Comparison of ENCODE assay signal across 8 cellular contexts in the genomic region with DNA sequence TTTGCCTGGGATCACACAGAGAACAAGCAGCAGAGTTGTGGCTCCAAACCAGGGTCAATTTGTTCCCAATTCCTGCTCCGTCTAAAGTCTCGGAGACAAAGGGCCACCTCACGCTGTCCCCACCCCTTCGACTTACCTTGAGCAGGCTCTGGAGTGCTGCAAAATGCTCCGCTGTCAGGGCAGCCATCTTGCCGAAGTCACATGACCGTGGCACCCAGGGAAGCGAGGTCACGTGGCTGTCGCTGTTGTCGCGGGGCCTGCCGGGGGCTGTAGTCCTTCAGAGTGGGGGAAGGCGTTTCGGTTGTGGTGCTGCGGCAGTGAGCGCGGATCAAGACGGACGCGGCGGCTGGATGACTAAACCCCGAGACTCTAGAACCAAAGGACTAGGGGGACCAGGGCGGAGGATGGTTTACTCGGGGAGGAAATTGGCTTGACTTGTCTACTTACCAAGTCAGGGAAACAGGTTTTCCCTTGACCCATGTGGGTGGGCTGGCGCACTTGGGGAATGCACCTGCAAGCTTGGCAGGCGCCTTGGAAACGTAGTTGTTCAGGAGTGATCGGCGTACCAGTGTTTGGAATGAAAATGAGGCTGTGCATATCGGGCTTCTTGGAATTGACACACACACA. TPM values are rescaled to one million over a fixed set of nuclear protein-coding genes. Genes with fewer than 3 reads are reported as not detected.
DNase-seq lines count a peak whose midpoint lies in the region; ATAC-seq and TF ChIP-seq lines count a peak whose summit lies in the region.

A gene (minus strand): TSS at position 199 of the 627 bp plus-strand sequence. CDS start 12 bp downstream, at position 187.

- TF ChIP-seq CTCF in choroid plexus epithelial cell (conservative IDR thresholded peaks at IDR 0.05; ENCODE audit: low read depth, low read length) (no peak), kidney epithelial cell (IDR thresholded peaks at IDR 0.05; ENCODE audit: insufficient read depth, low read length, poor library complexity, severe bottlenecking) (no peak)

- no peaks in the 10 kb centered on the region for H3K27me3 ChIP-seq in kidney epithelial cell (ENCODE audit: control insufficient read depth, insufficient read depth, low read length)

- peak; percentile 73 for TF ChIP-seq POLR2A in GM19193 (IDR thresholded peaks at IDR 0.05; ENCODE audit: extremely low read depth, insufficient read depth, insufficient read length)

- peak within 1 kb of the TSS; percentile 83 for H3K4me3 Mint-ChIP-seq in activated CD4-positive, alpha-beta T cell treated with anti-CD3 and anti-CD28 coated beads for 36 hours

- peak; percentile 99 for ATAC-seq in HG03439 (IDR thresholded peaks at IDR 0.05; ENCODE audit: unreplicated experiment)
- ATAC-seq in activated CD4-positive, alpha-beta T cell treated with anti-CD3 and anti-CD28 coated beads for 36 hours = peak; percentile 99

- DNase-seq in AML-193 (lab: John Stamatoyannopoulos, UW) (peak; percentile 91 to 92), NCI-H510A treated with DMSO at 0.1 percent for 48 hours (lab: John Stamatoyannopoulos, UW) (peak; percentile 57), choroid plexus epithelial cell (ENCODE audit: low read depth) (peak; percentile 95), kidney epithelial cell (ENCODE audit: low read depth) (peak; percentile 86)
- DNase-seq in activated CD4-positive, alpha-beta T cell treated with anti-CD3 and anti-CD28 coated beads for 36 hours = peak; percentile 98
- DNase-seq in stimulated activated CD4-positive, alpha-beta T cell treated with anti-CD3 and anti-CD28 coated beads, Interleukin-15, amount 100 ng/mL, for 48 hours (ENCODE audit: low read depth in 2 of 2) = peak; percentile 94 to 95

- H3K4me3 ChIP-seq in choroid plexus epithelial cell (ENCODE audit: low read depth, low read length) (peak within 1 kb of the TSS; percentile 83), kidney epithelial cell (ENCODE audit: low read depth, low read length) (peak within 1 kb of the TSS; percentile 91)

- no peaks in the 10 kb centered on the region for H3K27me3 Mint-ChIP-seq in activated CD4-positive, alpha-beta T cell treated with anti-CD3 and anti-CD28 coated beads for 36 hours

- POLR2A ChIA-PET in activated CD4-positive, alpha-beta T cell treated with anti-CD3 and anti-CD28 coated beads for 36 hours (lab: Charles Lee) = no interaction called here

- peaks cover 34% of the 10 kb centered on the region for H3K4me1 Mint-ChIP-seq in activated CD4-positive, alpha-beta T cell treated with anti-CD3 and anti-CD28 coated beads for 36 hours

- H3K36me3 ChIP-seq in kidney epithelial cell (ENCODE audit: control insufficient read depth, insufficient read depth, low read length) = no peaks in the 10 kb centered on the region

- CTCF ChIA-PET in activated CD4-positive, alpha-beta T cell treated with anti-CD3 and anti-CD28 coated beads for 36 hours (lab: Charles Lee) = interaction anchor here (0.6 to 8.9 kb wide), 14 partner anchors 9 to 487 kb away, joined by 3 to 144 read pairs (median 4); no protein-coding TSS in a partner anchor

- H3K27ac Mint-ChIP-seq in activated CD4-positive, alpha-beta T cell treated with anti-CD3 and anti-CD28 coated beads for 36 hours = peak within 1 kb of the TSS; percentile 90

- H3K36me3 Mint-ChIP-seq in activated CD4-positive, alpha-beta T cell treated with anti-CD3 and anti-CD28 coated beads for 36 hours (ENCODE audit: low read depth) = no peaks in the 10 kb centered on the region

- no peaks in the 10 kb centered on the region for H3K9me3 Mint-ChIP-seq in activated CD4-positive, alpha-beta T cell treated with anti-CD3 and anti-CD28 coated beads for 36 hours (ENCODE audit: low read depth)

- intact Hi-C loops in activated CD4-positive, alpha-beta T cell treated with anti-CD3 and anti-CD28 coated beads for 36 hours (cut with DNase I, micrococcal nuclease) = loop anchor here (1.0 to 10.0 kb wide), 8 partner anchors 65 to 1375 kb away; a partner anchor contains a TSS

RNA-seq across cellular contexts. Expression of the gene that starts here (rescaled TPM):
- 10 to 100 TPM; 33.0 to 44.6 TPM for total RNA-seq in activated CD4-positive, alpha-beta T cell treated with anti-CD3 and anti-CD28 coated beads for 36 hours
- total RNA-seq in kidney epithelial cell = 65.1 and 69.6 TPM in 2 replicates

Comparison
In these comparisons a context has a peak if more than half of its experiments do, and no peak if none do; other contexts are left out.
1. Peak in every context shown above with its lines: DNase-seq, ATAC-seq and H3K4me3 ChIP-seq.